In genomic region chr15:76905855-76906254, GRCh38 we compare ENCODE assay signal across 1 cellular context.
TF ChIP-seq lines count a peak whose summit lies in the region.

No MANE protein-coding gene starts in this region.

TF ChIP-seq in K562, 482 proteins besides CTCF, POLR2A, EP300 and RAD21:
- TF ChIP-seq, protein P1, sequence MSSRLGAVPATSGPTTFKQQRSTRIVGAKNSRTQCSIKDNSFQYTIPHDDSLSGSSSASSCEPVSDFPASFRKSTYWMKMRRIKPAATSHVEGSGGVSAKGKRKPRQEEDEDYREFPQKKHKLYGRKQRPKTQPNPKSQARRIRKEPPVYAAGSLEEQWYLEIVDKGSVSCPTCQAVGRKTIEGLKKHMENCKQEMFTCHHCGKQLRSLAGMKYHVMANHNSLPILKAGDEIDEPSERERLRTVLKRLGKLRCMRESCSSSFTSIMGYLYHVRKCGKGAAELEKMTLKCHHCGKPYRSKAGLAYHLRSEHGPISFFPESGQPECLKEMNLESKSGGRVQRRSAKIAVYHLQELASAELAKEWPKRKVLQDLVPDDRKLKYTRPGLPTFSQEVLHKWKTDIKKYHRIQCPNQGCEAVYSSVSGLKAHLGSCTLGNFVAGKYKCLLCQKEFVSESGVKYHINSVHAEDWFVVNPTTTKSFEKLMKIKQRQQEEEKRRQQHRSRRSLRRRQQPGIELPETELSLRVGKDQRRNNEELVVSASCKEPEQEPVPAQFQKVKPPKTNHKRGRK (tag; IDR thresholded peaks at IDR 0.05) = 0 out of 2 replicates have a peak, but pooled peaks have one; percentile 14
- TF ChIP-seq LARP7 (IDR thresholded peaks at IDR 0.05) = no peak
